11 cellular contexts compared by ENCODE assay signal in genomic region chr2:232310189-232310588, GRCh38.
DNase-seq lines count a peak whose midpoint lies in the region; ATAC-seq and TF ChIP-seq lines count a peak whose summit lies in the region.
"Had no signal": no experiment of that assay in that cellular context is flagged by ENCODE, and none has a peak within 500 bp of the region (broad histone marks: within the 10 kb centered on the region; RNA-seq: fewer than 3 reads in every experiment).

No MANE protein-coding gene starts in this region.

- 36% methylated on average over 9 of the region's 9 CpGs for WGBS in prostate gland

- intact Hi-C loops in CD14-positive monocyte (cut with micrococcal nuclease) (loop anchor here in 1 of 2 donors (10.0 kb wide), 1 partner anchor 775 kb away; no protein-coding TSS in a partner anchor), prostate gland (cut with DNase I) (loop anchor here (10.0 kb wide), 1 partner anchor 165 kb away; no protein-coding TSS in a partner anchor), uterus (cut with DNase I; ENCODE audit: low total_unique reads) (no loop called here)

- H3K9me3 ChIP-seq in prostate gland (no peaks in the 10 kb centered on the region), uterus (peaks cover 0 to 5% of the 10 kb centered on the region in 2 donors)

- peak; percentile 60 to 74 for ATAC-seq in natural killer cell treated with Interleukin-12 subunit alpha and Interleukin-12 subunit beta and Interleukin-15 and Interleukin-18, amount 100 ng/mL, for 72 hours

- TF ChIP-seq POLR2A in prostate gland (IDR thresholded peaks at IDR 0.05) (no peak), uterus (IDR thresholded peaks at IDR 0.05) (no peak)

- H3K27ac ChIP-seq in prostate gland (no peak overlapping the region), uterus (no peak overlapping the region)

- DNase-seq in CD14-positive monocyte (ENCODE audit: low spot score) (peak; percentile 25), NAMALWA (ENCODE audit: low spot score) (peak; percentile 73), prostate gland (ENCODE audit: low spot score) (no peak), AG20443 (ENCODE audit: low spot score) (no peak), glomerular visceral epithelial cell (ENCODE audit: extremely low spot score) (no peak), uterus (no peak)
- no peak for DNase-seq in activated naive CD8-positive, alpha-beta T cell treated with anti-CD3 and anti-CD28 coated beads for 36 hours
- DNase-seq in natural killer cell treated with Interleukin-12 subunit alpha and Interleukin-12 subunit beta and Interleukin-15 and Interleukin-18, amount 100 ng/mL, for 72 hours (ENCODE audit: low spot score) = no peak
- DNase-seq: amniotic stem cell, NCI-H1092, NCI-H510A had no signal

- peaks cover 0 to 5% (median 3%) of the 10 kb centered on the region in 3 donors for H3K27me3 Mint-ChIP-seq in CD14-positive monocyte (ENCODE audit: low read depth in 3 of 3)
- no peaks in the 10 kb centered on the region for H3K27me3 Mint-ChIP-seq in activated naive CD8-positive, alpha-beta T cell treated with anti-CD3 and anti-CD28 coated beads for 36 hours
- no peaks in the 10 kb centered on the region for H3K27me3 Mint-ChIP-seq in natural killer cell treated with Interleukin-12 subunit alpha and Interleukin-12 subunit beta and Interleukin-15 and Interleukin-18, amount 100 ng/mL, for 72 hours

- peaks cover 19% of the 10 kb centered on the region for H3K4me1 Mint-ChIP-seq in CD14-positive monocyte
- peaks cover 67% of the 10 kb centered on the region for H3K4me1 Mint-ChIP-seq in activated naive CD8-positive, alpha-beta T cell treated with anti-CD3 and anti-CD28 coated beads for 36 hours
- H3K4me1 Mint-ChIP-seq in natural killer cell treated with Interleukin-12 subunit alpha and Interleukin-12 subunit beta and Interleukin-15 and Interleukin-18, amount 100 ng/mL, for 72 hours (ENCODE audit: low read depth in 2 of 2) = peaks cover 56 to 60% of the 10 kb centered on the region in 2 donors

- no peak overlapping the region for H3K4me3 Mint-ChIP-seq in CD14-positive monocyte
- peak overlapping the region; percentile 16 for H3K4me3 Mint-ChIP-seq in activated naive CD8-positive, alpha-beta T cell treated with anti-CD3 and anti-CD28 coated beads for 36 hours
- peak overlapping the region; percentile 58 for H3K4me3 Mint-ChIP-seq in natural killer cell treated with Interleukin-12 subunit alpha and Interleukin-12 subunit beta and Interleukin-15 and Interleukin-18, amount 100 ng/mL, for 72 hours

- H3K9me3 Mint-ChIP-seq in CD14-positive monocyte = peaks cover 7 to 28% (median 16%) of the 10 kb centered on the region in 7 donors
- H3K9me3 Mint-ChIP-seq in activated naive CD8-positive, alpha-beta T cell treated with anti-CD3 and anti-CD28 coated beads for 36 hours = peaks cover 18% of the 10 kb centered on the region
- H3K9me3 Mint-ChIP-seq in natural killer cell treated with Interleukin-12 subunit alpha and Interleukin-12 subunit beta and Interleukin-15 and Interleukin-18, amount 100 ng/mL, for 72 hours = no peaks in the 10 kb centered on the region

- H3K4me3 ChIP-seq in prostate gland (no peak overlapping the region), uterus (no peak overlapping the region)

- TF ChIP-seq CTCF in CD14-positive monocyte (IDR thresholded peaks at IDR 0.05) (no peak), prostate gland (IDR thresholded peaks at IDR 0.05) (no peak), uterus (IDR thresholded peaks at IDR 0.05) (no peak)

- H3K4me1 ChIP-seq in prostate gland (replicated peaks) (peaks cover 3% of the 10 kb centered on the region), uterus (no peaks in the 10 kb centered on the region)

- H3K36me3 ChIP-seq in prostate gland (no peaks in the 10 kb centered on the region), uterus (no peaks in the 10 kb centered on the region)

- H3K36me3 Mint-ChIP-seq in CD14-positive monocyte = peaks cover 48 to 51% of the 10 kb centered on the region in 2 donors
- peaks cover 46% of the 10 kb centered on the region for H3K36me3 Mint-ChIP-seq in activated naive CD8-positive, alpha-beta T cell treated with anti-CD3 and anti-CD28 coated beads for 36 hours
- H3K36me3 Mint-ChIP-seq in natural killer cell treated with Interleukin-12 subunit alpha and Interleukin-12 subunit beta and Interleukin-15 and Interleukin-18, amount 100 ng/mL, for 72 hours = peaks cover 6% of the 10 kb centered on the region

- H3K27me3 ChIP-seq in prostate gland (replicated peaks; ENCODE audit: insufficient read depth) = no peaks in the 10 kb centered on the region
- no peaks in the 10 kb centered on the region for H3K27me3 ChIP-seq in uterus

- H3K27ac Mint-ChIP-seq in CD14-positive monocyte = peak overlapping the region in 1 of 7 donors; percentile 36
- H3K27ac Mint-ChIP-seq in activated naive CD8-positive, alpha-beta T cell treated with anti-CD3 and anti-CD28 coated beads for 36 hours = peak overlapping the region; percentile 65
- H3K27ac Mint-ChIP-seq in natural killer cell treated with Interleukin-12 subunit alpha and Interleukin-12 subunit beta and Interleukin-15 and Interleukin-18, amount 100 ng/mL, for 72 hours = peak overlapping the region; percentile 58 to 72

Comparison
In these comparisons a context has a peak if more than half of its experiments do, and no peak if none do; other contexts are left out.
1. DNase-seq: peak in CD14-positive monocyte (single experiment) and NAMALWA (single experiment); none in activated naive CD8-positive, alpha-beta T cell treated with anti-CD3 and anti-CD28 coated beads for 36 hours (single experiment), natural killer cell treated with Interleukin-12 subunit alpha and Interleukin-12 subunit beta and Interleukin-15 and Interleukin-18, amount 100 ng/mL, for 72 hours (single experiment), prostate gland (single experiment), AG20443 (single experiment), glomerular visceral epithelial cell (single experiment) and uterus (0 of 2).
2. H3K4me3 Mint-ChIP-seq: peak in activated naive CD8-positive, alpha-beta T cell treated with anti-CD3 and anti-CD28 coated beads for 36 hours (single experiment) and natural killer cell treated with Interleukin-12 subunit alpha and Interleukin-12 subunit beta and Interleukin-15 and Interleukin-18, amount 100 ng/mL, for 72 hours (single experiment); none in CD14-positive monocyte (0 of 2).